ENCODE assay signal across 13 cellular contexts in the genomic region with DNA sequence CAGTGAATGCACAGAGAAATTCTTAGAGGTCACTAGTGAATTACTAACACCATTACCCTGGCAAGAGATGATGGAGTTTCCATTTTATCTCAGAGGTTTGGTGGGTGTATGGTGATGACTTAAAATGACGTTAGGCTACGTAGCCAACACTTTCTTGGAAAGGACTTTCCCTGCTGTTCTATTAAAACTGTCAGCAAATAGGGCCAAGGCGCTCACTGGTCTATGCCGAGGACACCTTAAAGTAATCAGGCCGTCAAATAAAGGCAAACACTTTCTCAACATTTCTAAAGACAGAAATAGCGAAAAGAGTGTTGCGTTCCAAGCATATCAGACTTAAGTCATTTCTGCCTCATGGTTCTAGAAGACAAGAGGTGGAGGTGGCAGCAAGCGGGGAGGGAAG.
A peak's percentile ranks its signal among the peaks of the same experiment; 100 is the strongest.
DNase-seq lines count a peak whose midpoint lies in the region; ATAC-seq and TF ChIP-seq lines count a peak whose summit lies in the region.
"Had no signal": no experiment of that assay in that cellular context is flagged by ENCODE, and none has a peak within 500 bp of the region (broad histone marks: within the 10 kb centered on the region; RNA-seq: fewer than 3 reads in every experiment).

No MANE protein-coding gene starts in this region.

- no peak overlapping the region for H3K4me2 ChIP-seq in mammary epithelial cell (ENCODE audit: insufficient read depth, low read depth, low read length)

- H3K9me3 ChIP-seq in esophagus muscularis mucosa, result no peaks in the 10 kb centered on the region
- no peaks in the 10 kb centered on the region for H3K9me3 ChIP-seq in tibial artery
- no peaks in the 10 kb centered on the region for H3K9me3 ChIP-seq in T-helper 17 cell (ENCODE audit: control insufficient read depth, low read length, poor library complexity, severe bottlenecking)
- H3K9me3 ChIP-seq in mammary epithelial cell (replicated peaks; ENCODE audit: insufficient read depth, low read length), result no peaks in the 10 kb centered on the region

- TF ChIP-seq POLR2A in esophagus muscularis mucosa (IDR thresholded peaks at IDR 0.05; ENCODE audit: low read depth), result no peak

- TF ChIP-seq EP300 in esophagus muscularis mucosa (IDR thresholded peaks at IDR 0.05), result no peak

- no peak overlapping the region for H2AFZ ChIP-seq in mammary epithelial cell (ENCODE audit: low read depth, low read length)

- TF ChIP-seq CTCF in HFFc6 (IDR thresholded peaks at IDR 0.05) (no peak), esophagus muscularis mucosa (IDR thresholded peaks at IDR 0.05) (no peak), osteocyte (IDR thresholded peaks at IDR 0.05) (no peak), tibial artery (IDR thresholded peaks at IDR 0.05) (no peak), mammary epithelial cell (conservative IDR thresholded peaks at IDR 0.05 in 1 of 2, IDR thresholded peaks at IDR 0.05 in 1 of 2; ENCODE audit: extremely low read depth in 1 of 2, insufficient read depth in 1 of 2, low read depth in 1 of 2, low read length in 2 of 2) (no peak)

- CTCF ChIA-PET in mammary epithelial cell (lab: Charles Lee; ENCODE audit: low non-redundant PET), result no interaction called here

- peaks cover 5 to 51% (median 41%) of the 10 kb centered on the region in 4 donors for H3K4me1 ChIP-seq in esophagus muscularis mucosa
- H3K4me1 ChIP-seq in tibial artery, result peaks cover 0 to 77% (median 47%) of the 10 kb centered on the region in 4 donors
- peaks cover 5% of the 10 kb centered on the region for H3K4me1 ChIP-seq in mammary epithelial cell (ENCODE audit: insufficient read depth, low read length)

- dilution Hi-C loops in mammary epithelial cell (cut with HindIII; ENCODE audit: low sequenced_read_pairs), result no loop called here

- H3K36me3 Mint-ChIP-seq in HFFc6 (ENCODE audit: low read depth), result peaks cover 21% of the 10 kb centered on the region
- H3K36me3 Mint-ChIP-seq in osteocyte (ENCODE audit: unreplicated experiment), result no peaks in the 10 kb centered on the region
- peaks cover 8% of the 10 kb centered on the region for H3K36me3 Mint-ChIP-seq in T-helper 17 cell (ENCODE audit: low read depth)

- H3K9me3 Mint-ChIP-seq in HFFc6 (no peaks in the 10 kb centered on the region), osteocyte (ENCODE audit: unreplicated experiment) (no peaks in the 10 kb centered on the region)

- intact Hi-C loops in esophagus muscularis mucosa (cut with DNase I) (no loop called here), tibial artery (cut with DNase I; ENCODE audit: low total_unique reads) (no loop called here), mammary epithelial cell (cut with micrococcal nuclease) (no loop called here)

- H3K27me3 Mint-ChIP-seq in HFFc6 (ENCODE audit: insufficient read depth) (no peaks in the 10 kb centered on the region), osteocyte (ENCODE audit: unreplicated experiment) (no peaks in the 10 kb centered on the region), T-helper 17 cell (no peaks in the 10 kb centered on the region)

- 53% methylated on average over 8 of the region's 8 CpGs for WGBS in esophagus muscularis mucosa
- 82% methylated on average over 8 of the region's 8 CpGs for WGBS in mammary epithelial cell (ENCODE audit: low coverage, missing lambda C conversion rate)

- DNase-seq in HFFc6, result no peak
- no peak for DNase-seq in esophagus muscularis mucosa (ENCODE audit: extremely low spot score)
- no peak for DNase-seq in osteocyte (ENCODE audit: extremely low spot score, unreplicated experiment)
- DNase-seq in tibial artery, result no peak
- DNase-seq in H7, result no peak
- no peak for DNase-seq in T-helper 17 cell
- DNase-seq in mammary epithelial cell, result no peak
- DNase-seq: AML-193, NCI-H1048, NCI-H1694, NCI-H510A treated with DMSO at 0.1 percent for 48 hours had no signal

- no peaks in the 10 kb centered on the region for H3K79me2 ChIP-seq in mammary epithelial cell (ENCODE audit: insufficient read depth, low read length)

- no peaks in the 10 kb centered on the region for H3K27me3 ChIP-seq in esophagus muscularis mucosa
- H3K27me3 ChIP-seq in tibial artery, result no peaks in the 10 kb centered on the region
- no peaks in the 10 kb centered on the region for H3K27me3 ChIP-seq in H7 (ENCODE audit: control insufficient read depth, insufficient read depth, low read length)
- H3K27me3 ChIP-seq in mammary epithelial cell (ENCODE audit: insufficient read depth, low read length), result no peaks in the 10 kb centered on the region

- H3K4me3 ChIP-seq in esophagus muscularis mucosa (no peak overlapping the region), tibial artery (no peak overlapping the region), H7 (ENCODE audit: insufficient read depth, low read depth, low read length) (no peak overlapping the region), mammary epithelial cell (replicated peaks in 1 of 3; ENCODE audit: insufficient read depth in 1 of 3, low read depth in 2 of 3, low read length in 3 of 3) (no peak overlapping the region)

- peak overlapping the region; percentile 53 to 67 (median 56) for H3K27ac ChIP-seq in esophagus muscularis mucosa (replicated peaks in 1 of 4)
- H3K27ac ChIP-seq in tibial artery, result peak overlapping the region; percentile 25 to 71
- H3K27ac ChIP-seq in mammary epithelial cell (ENCODE audit: insufficient read depth, low read depth, low read length), result no peak overlapping the region

- H3K27ac Mint-ChIP-seq in HFFc6 (peak overlapping the region; percentile 80), osteocyte (ENCODE audit: unreplicated experiment) (peak overlapping the region; percentile 96), T-helper 17 cell (no peak overlapping the region)

- H3K4me1 Mint-ChIP-seq in HFFc6 (ENCODE audit: low read depth) (peaks cover 69% of the 10 kb centered on the region), osteocyte (ENCODE audit: unreplicated experiment) (peaks cover 74% of the 10 kb centered on the region), T-helper 17 cell (peaks cover 9% of the 10 kb centered on the region)

- no peaks in the 10 kb centered on the region for H4K20me1 ChIP-seq in mammary epithelial cell (ENCODE audit: insufficient read depth, low read length)

- H3K36me3 ChIP-seq in esophagus muscularis mucosa (no peaks in the 10 kb centered on the region), tibial artery (no peaks in the 10 kb centered on the region), H7 (replicated peaks; ENCODE audit: control insufficient read depth, insufficient read depth, low read length) (no peaks in the 10 kb centered on the region), mammary epithelial cell (ENCODE audit: insufficient read depth, low read length) (no peaks in the 10 kb centered on the region)

- in situ Hi-C loops in mammary epithelial cell (cut with MboI; ENCODE audit: low sequenced_read_pairs in 2 of 2), result no loop called here

- no TSS peak for BruUV-seq in mammary epithelial cell (replicated peaks; lab: Mats Ljungman, UMichigan)

- H3K4me3 Mint-ChIP-seq in HFFc6 (no peak overlapping the region), osteocyte (ENCODE audit: unreplicated experiment) (peak overlapping the region; percentile 10), T-helper 17 cell (no peak overlapping the region)
- H3K4me3 Mint-ChIP-seq: CD14-positive monocyte had no signal

- ATAC-seq in T-helper 17 cell, result no peak
- ATAC-seq: Right ventricle myocardium inferior had no signal

- no peak overlapping the region for H3K9ac ChIP-seq in mammary epithelial cell (ENCODE audit: insufficient read depth, low read length)
